In genomic region chr3:70245746-70246525, GRCh38 we compare ENCODE assay signal across 16 cellular contexts.
A peak's percentile ranks its signal among the peaks of the same experiment; 100 is the strongest.
DNase-seq lines count a peak whose midpoint lies in the region; ATAC-seq and TF ChIP-seq lines count a peak whose summit lies in the region.
"Had no signal": no experiment of that assay in that cellular context is flagged by ENCODE, and none has a peak within 500 bp of the region (broad histone marks: within the 10 kb centered on the region; RNA-seq: fewer than 3 reads in every experiment).

No MANE protein-coding gene starts in this region.

- H3K4me1 Mint-ChIP-seq in progenitor cell of endocrine pancreas (ENCODE audit: low read depth), result peaks cover 2% of the 10 kb centered on the region
- H3K4me1 Mint-ChIP-seq: B cell had no signal

- no peak for ATAC-seq in lower lobe of right lung
- ATAC-seq: GM12878 had no signal

- H3K9me3 Mint-ChIP-seq in progenitor cell of endocrine pancreas (ENCODE audit: low read depth), result peaks cover 10% of the 10 kb centered on the region

- H3K4me1 ChIP-seq in lower lobe of right lung, result no peaks in the 10 kb centered on the region

- intact Hi-C loops in lower lobe of right lung (cut with DNase I), result no loop called here

- no peak overlapping the region for H3K27ac Mint-ChIP-seq in progenitor cell of endocrine pancreas
- H3K27ac Mint-ChIP-seq: B cell; CD4-positive, alpha-beta T cell had no signal

- TF ChIP-seq CTCF in lower lobe of right lung (IDR thresholded peaks at IDR 0.05) (no peak), progenitor cell of endocrine pancreas (IDR thresholded peaks at IDR 0.05; ENCODE audit: unreplicated experiment) (no peak)

- H3K36me3 ChIP-seq in lower lobe of right lung, result no peaks in the 10 kb centered on the region

- no peaks in the 10 kb centered on the region for H3K9me3 ChIP-seq in lower lobe of right lung

- peak overlapping the region; percentile 46 for H3K27ac ChIP-seq in caudate nucleus (ENCODE audit: low read depth, low read length)
- H3K27ac ChIP-seq in lower lobe of right lung, result no peak overlapping the region
- H3K27ac ChIP-seq: GM23248 had no signal

- H3K36me3 Mint-ChIP-seq in progenitor cell of endocrine pancreas (ENCODE audit: insufficient read depth), result no peaks in the 10 kb centered on the region

- DNase-seq in Ammon's horn (ENCODE audit: low spot score) (peak; percentile 32), caudate nucleus (lab: John Stamatoyannopoulos, UW) (peak in 2 of 61 donors; percentile 1 to 16), medulla oblongata (ENCODE audit: extremely low spot score) (peak; percentile 13), retina (peak; percentile 32), lower lobe of right lung (no peak), NCI-H2107 treated with DMSO at 0.1 percent for 48 hours (lab: John Stamatoyannopoulos, UW; ENCODE audit: unreplicated experiment) (no peak), progenitor cell of endocrine pancreas (ENCODE audit: low spot score, unreplicated experiment) (no peak), iPS-NIHi7 (ENCODE audit: extremely low spot score) (no peak)
- DNase-seq: 8988T; ACHN; CD4-positive, alpha-beta T cell; DMS79; GM23248; H7 had no signal

- H3K4me3 ChIP-seq in lower lobe of right lung, result no peak overlapping the region
- H3K4me3 ChIP-seq: GM12878, GM23248 had no signal

- no peak overlapping the region for H3K4me3 Mint-ChIP-seq in progenitor cell of endocrine pancreas (ENCODE audit: low read depth)
- H3K4me3 Mint-ChIP-seq: B cell; CD4-positive, alpha-beta T cell had no signal

- H3K27me3 ChIP-seq in lower lobe of right lung (ENCODE audit: low read depth), result no peaks in the 10 kb centered on the region

- H3K27me3 Mint-ChIP-seq in progenitor cell of endocrine pancreas, result peaks cover 7% of the 10 kb centered on the region

Comparison
In these comparisons a context has a peak if more than half of its experiments do, and no peak if none do; other contexts are left out.
1. DNase-seq: peak in Ammon's horn (single experiment), medulla oblongata (single experiment) and retina (single experiment); none in lower lobe of right lung (single experiment), NCI-H2107 treated with DMSO at 0.1 percent for 48 hours (single experiment), progenitor cell of endocrine pancreas (single experiment) and iPS-NIHi7 (single experiment).